ENCODE assay signal across 1 cellular context in genomic region chr7:150740053-150740452, GRCh38.
TF ChIP-seq lines count a peak whose summit lies in the region.

No MANE protein-coding gene starts in this region.

TF ChIP-seq in K562, 482 proteins besides CTCF, POLR2A, EP300 and RAD21:
- TF ChIP-seq CEBPG (CRISPR knock-in tag; IDR thresholded peaks at IDR 0.05) (no peak), CEBPG (tag; conservative IDR thresholded peaks at IDR 0.05 in 1 of 2, IDR thresholded peaks at IDR 0.05 in 1 of 2) (peak in 1 of 2 experiments; percentile 59; a peak in 2 of 4 replicates), ETV6 (IDR thresholded peaks at IDR 0.05; ENCODE audit: borderline replicate concordance in 1 of 2, low read depth in 2 of 2, low read length in 1 of 2) (no peak), ETV6 (CRISPR knock-in tag; IDR thresholded peaks at IDR 0.05; ENCODE audit: borderline replicate concordance) (no peak), ZNF184 (CRISPR knock-in tag; IDR thresholded peaks at IDR 0.05) (no peak), CEBPB (tag; IDR thresholded peaks at IDR 0.05) (peak; percentile 43; the same call in 1 of the 2 replicates)
